ENCODE assay signal across 21 cellular contexts in the genomic region with DNA sequence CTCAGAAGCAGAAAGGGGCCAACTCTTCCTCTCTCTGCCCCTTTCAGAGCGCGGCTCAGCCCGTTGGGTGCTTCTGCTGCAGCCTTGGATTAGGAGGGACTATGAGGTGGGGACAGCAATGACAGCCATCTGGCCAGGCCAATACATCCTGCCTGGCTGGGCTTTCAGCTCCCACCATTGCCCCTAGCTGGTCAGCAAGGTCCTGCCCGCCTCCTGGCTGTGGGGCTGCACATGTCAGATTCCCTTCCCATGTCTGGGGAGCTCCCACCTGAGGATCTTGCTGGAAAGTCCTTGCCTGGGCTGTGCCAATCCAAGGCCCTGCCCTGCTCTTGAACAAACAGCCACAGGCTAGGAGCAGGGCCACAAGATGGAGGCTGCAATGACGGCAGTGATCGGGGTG.
"Had no signal": no experiment of that assay in that cellular context is flagged by ENCODE, and none has a peak within 500 bp of the region (broad histone marks: within the 10 kb centered on the region; RNA-seq: fewer than 3 reads in every experiment).

No MANE protein-coding gene starts in this region.

- H3K9me3 Mint-ChIP-seq: activated CD4-positive, alpha-beta memory T cell treated with anti-CD3 and anti-CD28 coated beads for 36 hours; nephron; stimulated activated naive CD8-positive, alpha-beta T cell treated with anti-CD3 and anti-CD28 coated beads, Interleukin-15, amount 100 ng/mL, for 72 hours had no signal

- H3K36me3 Mint-ChIP-seq: activated CD4-positive, alpha-beta memory T cell treated with anti-CD3 and anti-CD28 coated beads for 36 hours had no signal

- ATAC-seq: gastrocnemius medialis; heart left ventricle; left lung; stimulated activated naive CD8-positive, alpha-beta T cell treated with anti-CD3 and anti-CD28 coated beads, Interleukin-15, amount 100 ng/mL, for 72 hours had no signal

- H3K4me1 ChIP-seq: gastrocnemius medialis, transverse colon, uterus had no signal

- H3K36me3 ChIP-seq: transverse colon, uterus had no signal

- H3K27ac Mint-ChIP-seq: activated CD4-positive, alpha-beta memory T cell treated with anti-CD3 and anti-CD28 coated beads for 36 hours; nephron; stimulated activated naive CD8-positive, alpha-beta T cell treated with anti-CD3 and anti-CD28 coated beads, Interleukin-15, amount 100 ng/mL, for 72 hours had no signal

- H3K4me3 ChIP-seq: gastrocnemius medialis, heart left ventricle, left lung, skin epidermis, suprapubic skin, transverse colon, uterus had no signal

- H3K27me3 Mint-ChIP-seq: activated CD4-positive, alpha-beta memory T cell treated with anti-CD3 and anti-CD28 coated beads for 36 hours; stimulated activated naive CD8-positive, alpha-beta T cell treated with anti-CD3 and anti-CD28 coated beads, Interleukin-15, amount 100 ng/mL, for 72 hours had no signal

- FAIRE-seq: bronchial epithelial cell had no signal

- DNase-seq: activated CD4-positive, alpha-beta memory T cell treated with anti-CD3 and anti-CD28 coated beads for 36 hours; activated CD4-positive, CD25-positive, alpha-beta regulatory T cell treated with anti-CD3 and anti-CD28 coated beads, Interleukin-2, amount 50 U/mL, for 72 hours; activated T-cell treated with anti-CD3 and anti-CD28 coated beads for 4 hours; cerebellar nuclear complex; cortex of kidney; gastrocnemius medialis; heart left ventricle; left lung; midbrain; nucleus accumbens; posterior cingulate gyrus; retina; stimulated activated naive CD8-positive, alpha-beta T cell treated with anti-CD3 and anti-CD28 coated beads, Interleukin-15, amount 100 ng/mL, for 72 hours; T-helper 1 cell; T-helper 9 cell; transverse colon; uterus had no signal

- H3K27me3 ChIP-seq: gastrocnemius medialis, heart left ventricle, left lung, suprapubic skin, transverse colon, uterus had no signal

- H3K9me3 ChIP-seq: gastrocnemius medialis, heart left ventricle, left lung, suprapubic skin, transverse colon, uterus had no signal

- H3K4me1 Mint-ChIP-seq: nephron had no signal

- H3K27ac ChIP-seq: gastrocnemius medialis, heart left ventricle, left lung, skin epidermis, suprapubic skin, transverse colon, uterus had no signal

- H3K4me3 Mint-ChIP-seq: activated CD4-positive, alpha-beta memory T cell treated with anti-CD3 and anti-CD28 coated beads for 36 hours; nephron; stimulated activated naive CD8-positive, alpha-beta T cell treated with anti-CD3 and anti-CD28 coated beads, Interleukin-15, amount 100 ng/mL, for 72 hours had no signal
